Comparison of ENCODE assay signal across 8 cellular contexts in genomic region chr19:39506944-39507714, GRCh38. TPM values are rescaled to one million over a fixed set of nuclear protein-coding genes. Genes with fewer than 3 reads are reported as not detected.
DNase-seq lines count a peak whose midpoint lies in the region; ATAC-seq and TF ChIP-seq lines count a peak whose summit lies in the region.

No MANE protein-coding gene starts in this region.

- 3 to 16% (median 4%) methylated on average over 29 to 96 of the region's 96 CpGs for WGBS in stomach, 5 donors

- intact Hi-C loops in stomach (cut with DNase I; ENCODE audit: low total_unique reads) = no loop called here

- H3K4me3 ChIP-seq in muscle layer of duodenum (ENCODE audit: low read depth in 1 of 2, low read length in 2 of 2) = peak overlapping the region; percentile 26 to 66
- peak overlapping the region; percentile 31 to 56 (median 42) for H3K4me3 ChIP-seq in stomach

- TF ChIP-seq POLR2A in stomach (IDR thresholded peaks at IDR 0.05) = no peak

- H3K9me3 ChIP-seq in muscle layer of duodenum (ENCODE audit: control insufficient read depth in 1 of 2, low read length in 2 of 2) (peaks cover 0 to 3% of the 10 kb centered on the region in 2 donors), stomach (peaks cover 0 to 5% (median 0%) of the 10 kb centered on the region in 4 donors)

- no peak for TF ChIP-seq CTCF in stomach (IDR thresholded peaks at IDR 0.05)

- ATAC-seq in GM18520 (IDR thresholded peaks at IDR 0.05; ENCODE audit: unreplicated experiment) = no peak

- H3K4me1 ChIP-seq in muscle layer of duodenum (ENCODE audit: control insufficient read depth in 1 of 2, insufficient read depth in 2 of 2, low read length in 2 of 2) (peaks cover 0 to 15% of the 10 kb centered on the region in 2 donors), stomach (peaks cover 12 to 20% (median 19%) of the 10 kb centered on the region in 4 donors)

- peak; percentile 23 for DNase-seq in NCI-H2029 (lab: John Stamatoyannopoulos, UW)
- no peak for DNase-seq in NCI-H2029 treated with DMSO at 0.1 percent for 48 hours (lab: John Stamatoyannopoulos, UW)
- peak; percentile 96 for DNase-seq in NCI-H146 (lab: John Stamatoyannopoulos, UW)
- DNase-seq in activated CD4-positive, alpha-beta T cell treated with anti-CD3 and anti-CD28 coated beads for 24 hours (ENCODE audit: low read depth in 2 of 2) = peak; percentile 38 to 47
- DNase-seq in effector CD8-positive, alpha-beta T cell (lab: John Stamatoyannopoulos, UW) = peak; percentile 28
- DNase-seq in stomach = no peak

- H3K27me3 ChIP-seq in muscle layer of duodenum (ENCODE audit: low read depth, low read length) (peaks cover 32% of the 10 kb centered on the region), stomach (peaks cover 7 to 100% (median 55%) of the 10 kb centered on the region in 3 donors)

- H3K27ac ChIP-seq in muscle layer of duodenum (ENCODE audit: low read length) (no peak overlapping the region), stomach (no peak overlapping the region)

- no peak for TF ChIP-seq EP300 in stomach (IDR thresholded peaks at IDR 0.05)

- H3K36me3 ChIP-seq in muscle layer of duodenum (ENCODE audit: control insufficient read depth in 1 of 2, insufficient read depth in 2 of 2, low read length in 2 of 2) (no peaks in the 10 kb centered on the region), stomach (no peaks in the 10 kb centered on the region)

RNA-seq across cellular contexts. Expression of gene SELENOV, which starts 7.8 kb away (rescaled TPM):
- not detected for total RNA-seq in stomach
- polyA plus RNA-seq in stomach = not detected

RNA-seq across cellular contexts. Expression of gene DLL3, which starts 8.4 kb away (rescaled TPM):
- not detected for total RNA-seq in stomach
- under 1 TPM in 1 of 3 donors, not detected in 2; 0.08 TPM for polyA plus RNA-seq in stomach

RNA-seq across cellular contexts. Expression of gene EID2B, which starts 25.5 kb away (rescaled TPM):
- 1 to 10 TPM in 3 of 5 donors, under 1 TPM in 1, not detected in 1; 0.58 to 5.7 (median 1.9) TPM for total RNA-seq in stomach
- polyA plus RNA-seq in stomach = 1 to 10 TPM; 1.2 to 1.9 (median 1.2) TPM

RNA-seq across cellular contexts. Expression of gene TIMM50, which starts 26.5 kb away (rescaled TPM):
- 100 to 1,000 TPM in 1 of 5 donors, 10 to 100 TPM in 4; 35.0 to 106 (median 56.2) TPM for total RNA-seq in stomach
- polyA plus RNA-seq in stomach = 10 to 100 TPM; 36.5 to 51.2 (median 49.7) TPM

RNA-seq across cellular contexts. Expression of gene EID2, which starts 32.8 kb away (rescaled TPM):
- 10 to 100 TPM in 1 of 5 donors, 1 to 10 TPM in 3, not detected in 1; 4.3 to 56.5 (median 6.1) TPM for total RNA-seq in stomach
- polyA plus RNA-seq in stomach = 10 to 100 TPM in 2 of 3 donors, 1 to 10 TPM in 1; 8.7 to 12.5 (median 10.2) TPM

Comparison
In these comparisons a context has a peak if more than half of its experiments do, and no peak if none do; other contexts are left out.
1. DNase-seq: peak in NCI-H2029 (single experiment), NCI-H146 (single experiment), activated CD4-positive, alpha-beta T cell treated with anti-CD3 and anti-CD28 coated beads for 24 hours (2 of 2) and effector CD8-positive, alpha-beta T cell (single experiment); none in NCI-H2029 treated with DMSO at 0.1 percent for 48 hours (single experiment) and stomach (single experiment).